In the genomic region with DNA sequence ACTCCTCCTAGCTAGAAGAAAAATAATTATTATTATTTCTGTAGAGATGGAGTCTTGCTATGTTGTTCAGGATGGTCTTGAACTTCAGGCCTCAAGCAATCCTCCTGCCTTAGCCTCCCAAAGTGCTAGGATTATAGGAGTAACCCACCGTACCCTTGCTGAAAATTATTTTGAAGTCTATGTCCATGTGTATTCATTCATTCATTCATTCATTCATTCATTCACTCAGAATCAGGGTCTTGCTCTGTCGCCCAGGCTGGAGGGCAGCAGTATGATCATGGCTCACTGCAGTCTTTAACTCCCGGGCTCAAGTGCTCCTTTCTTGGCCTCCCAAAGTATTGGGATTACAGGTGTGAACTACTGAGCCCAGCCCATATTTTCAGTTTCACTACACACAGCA, we compare ENCODE assay signal across 26 cellular contexts.
"Had no signal": no experiment of that assay in that cellular context is flagged by ENCODE, and none has a peak within 500 bp of the region (broad histone marks: within the 10 kb centered on the region; RNA-seq: fewer than 3 reads in every experiment).

No MANE protein-coding gene starts in this region.

- H3K9ac ChIP-seq: parathyroid adenoma had no signal

- H3K9me3 Mint-ChIP-seq: activated CD4-positive, alpha-beta T cell treated with anti-CD3 and anti-CD28 coated beads, Interleukin-2, amount 10 ng/mL, durations not matched to agents 7 days and 5 days; dendritic cell treated with granulocyte-macrophage colony-stimulating factor and Interleukin-4, amounts not matched to agents 40 ng/mL and 50 ng/mL, for 4 days; immature natural killer cell; naive B cell; neural crest cell; stimulated activated naive B cell treated with anti-CD40 and anti-IgM and Interleukin-4, amounts not matched to agents 10 μg/mL and 1 μg/mL and 100 μg/mL, for 72 hours had no signal

- H2AFZ ChIP-seq: parathyroid adenoma had no signal

- H3K4me1 ChIP-seq: foreskin keratinocyte had no signal

- H3K9me3 ChIP-seq: esophagus muscularis mucosa, heart left ventricle, psoas muscle, tibial nerve had no signal

- H3K27me3 Mint-ChIP-seq: activated CD4-positive, alpha-beta T cell treated with anti-CD3 and anti-CD28 coated beads, Interleukin-2, amount 10 ng/mL, durations not matched to agents 7 days and 5 days; dendritic cell treated with granulocyte-macrophage colony-stimulating factor and Interleukin-4, amounts not matched to agents 40 ng/mL and 50 ng/mL, for 4 days; naive B cell; stimulated activated naive B cell treated with anti-CD40 and anti-IgM and Interleukin-4, amounts not matched to agents 10 μg/mL and 1 μg/mL and 100 μg/mL, for 72 hours; T-helper 17 cell had no signal

- H3K4me3 ChIP-seq: esophagus muscularis mucosa, heart left ventricle, psoas muscle, tibial nerve had no signal

- H3K27ac Mint-ChIP-seq: activated CD4-positive, alpha-beta T cell treated with anti-CD3 and anti-CD28 coated beads, Interleukin-2, amount 10 ng/mL, durations not matched to agents 7 days and 5 days; dendritic cell treated with granulocyte-macrophage colony-stimulating factor and Interleukin-4, amounts not matched to agents 40 ng/mL and 50 ng/mL, for 4 days; immature natural killer cell; stimulated activated naive B cell treated with anti-CD40 and anti-IgM and Interleukin-4, amounts not matched to agents 10 μg/mL and 1 μg/mL and 100 μg/mL, for 72 hours; T-helper 17 cell had no signal

- H3K27ac ChIP-seq: esophagus muscularis mucosa, foreskin keratinocyte, heart left ventricle, parathyroid adenoma, psoas muscle, tibial nerve had no signal

- FAIRE-seq: kidney had no signal

- H3K4me3 Mint-ChIP-seq: activated CD4-positive, alpha-beta T cell treated with anti-CD3 and anti-CD28 coated beads, Interleukin-2, amount 10 ng/mL, durations not matched to agents 7 days and 5 days; dendritic cell treated with granulocyte-macrophage colony-stimulating factor and Interleukin-4, amounts not matched to agents 40 ng/mL and 50 ng/mL, for 4 days; immature natural killer cell; neural crest cell; stimulated activated naive B cell treated with anti-CD40 and anti-IgM and Interleukin-4, amounts not matched to agents 10 μg/mL and 1 μg/mL and 100 μg/mL, for 72 hours; T-helper 17 cell had no signal

- H3K27me3 ChIP-seq: esophagus muscularis mucosa, foreskin keratinocyte, heart left ventricle, tibial nerve had no signal

- DNase-seq: activated CD4-positive, alpha-beta T cell treated with anti-CD3 and anti-CD28 coated beads for 1 hour; activated CD4-positive, alpha-beta T cell treated with anti-CD3 and anti-CD28 coated beads, Interleukin-2, amount 10 ng/mL, durations not matched to agents 7 days and 5 days; activated CD8-positive, alpha-beta memory T cell treated with anti-CD3 and anti-CD28 coated beads for 24 hours; activated naive CD4-positive, alpha-beta T cell; amygdala; caudate nucleus; foreskin keratinocyte; heart left ventricle; hypothalamus; immature natural killer cell; kidney; left colon; mammary epithelial cell; naive B cell; nucleus accumbens; psoas muscle; stimulated activated CD4-positive, alpha-beta T cell treated with anti-CD3 and anti-CD28 coated beads, Interleukin-15, amount 100 ng/mL, for 24 hours; stimulated activated CD4-positive, alpha-beta T cell treated with anti-CD3 and anti-CD28 coated beads, Interleukin-2, amount 100 ng/mL, for 24 hours; stimulated activated naive B cell treated with anti-CD40 and anti-IgM and Interleukin-4, amounts not matched to agents 10 μg/mL and 1 μg/mL and 100 μg/mL, for 72 hours; T-helper 17 cell; T1000 had no signal

- ATAC-seq: foreskin keratinocyte; heart left ventricle; left colon; psoas muscle; stimulated activated naive B cell treated with anti-CD40 and anti-IgM and Interleukin-4, amounts not matched to agents 10 μg/mL and 1 μg/mL and 100 μg/mL, for 72 hours; T-helper 17 cell had no signal
